ENCODE assay signal across 8 cellular contexts in the genomic region with DNA sequence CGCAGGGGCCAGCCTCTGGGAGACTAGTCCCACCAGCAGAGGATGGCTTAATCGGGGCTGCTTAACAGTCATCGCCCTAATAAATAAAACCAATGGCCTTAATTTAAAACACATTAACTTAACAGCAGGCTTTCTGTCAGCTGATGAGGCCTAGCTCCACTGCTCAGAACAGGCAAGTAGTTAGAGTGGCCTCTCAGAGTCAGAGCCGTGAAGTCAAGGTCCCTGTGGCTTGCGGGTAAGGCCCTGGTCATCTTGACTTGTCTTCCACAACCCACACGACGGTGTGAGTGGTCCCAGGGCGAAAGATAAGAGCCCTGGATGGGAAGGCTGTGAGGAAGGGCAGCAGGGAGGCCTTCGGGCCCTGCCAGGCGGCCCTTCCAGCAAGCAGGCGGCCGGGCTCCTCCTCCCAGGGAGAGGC. TPM values are rescaled to one million over a fixed set of nuclear protein-coding genes. Genes with fewer than 3 reads are reported as not detected.
DNase-seq lines count a peak whose midpoint lies in the region; ATAC-seq and TF ChIP-seq lines count a peak whose summit lies in the region.

No MANE protein-coding gene starts in this region.

- no peaks in the 10 kb centered on the region for H3K27me3 ChIP-seq in RWPE2 (ENCODE audit: insufficient read depth, poor library complexity, severe bottlenecking)

- ATAC-seq in GM19351 (IDR thresholded peaks at IDR 0.05; ENCODE audit: unreplicated experiment) (peak; percentile 9), RWPE2 (ENCODE audit: low read depth) (no peak; the same call in 2 of the 3 replicates), GM18505 (IDR thresholded peaks at IDR 0.05; ENCODE audit: unreplicated experiment) (no peak)

- TF ChIP-seq CTCF in RWPE2 (IDR thresholded peaks at IDR 0.05; ENCODE audit: poor library complexity, severe bottlenecking) (no peak), epithelial cell of proximal tubule (conservative IDR thresholded peaks at IDR 0.05; ENCODE audit: low read depth, low read length) (no peak), osteocyte (IDR thresholded peaks at IDR 0.05) (no peak)

- H3K4me3 Mint-ChIP-seq in osteocyte (ENCODE audit: unreplicated experiment), result peak overlapping the region; percentile 67

- H3K36me3 Mint-ChIP-seq in osteocyte (ENCODE audit: unreplicated experiment), result no peaks in the 10 kb centered on the region

- H3K4me3 ChIP-seq in RWPE2 (ENCODE audit: severe bottlenecking) (peak overlapping the region; percentile 42), epithelial cell of proximal tubule (ENCODE audit: low read depth, low read length) (peak overlapping the region; percentile 62)

- no peaks in the 10 kb centered on the region for H3K9me3 ChIP-seq in RWPE2 (ENCODE audit: severe bottlenecking)

- H3K4me1 ChIP-seq in RWPE2 (ENCODE audit: insufficient read depth, poor library complexity, severe bottlenecking), result peaks cover 8% of the 10 kb centered on the region

- H3K9me3 Mint-ChIP-seq in osteocyte (ENCODE audit: unreplicated experiment), result no peaks in the 10 kb centered on the region

- TF ChIP-seq POLR2A in GM18505 (IDR thresholded peaks at IDR 0.05; ENCODE audit: borderline replicate concordance, extremely low read depth, insufficient read depth, insufficient read length), result no peak

- no peaks in the 10 kb centered on the region for H3K27me3 Mint-ChIP-seq in osteocyte (ENCODE audit: unreplicated experiment)

- peak overlapping the region; percentile 60 for H3K27ac Mint-ChIP-seq in osteocyte (ENCODE audit: unreplicated experiment)

- H3K4me1 Mint-ChIP-seq in osteocyte (ENCODE audit: unreplicated experiment), result peaks cover 45% of the 10 kb centered on the region

- peak overlapping the region; percentile 55 for H3K27ac ChIP-seq in RWPE2 (ENCODE audit: poor library complexity, severe bottlenecking)

- no peaks in the 10 kb centered on the region for H3K36me3 ChIP-seq in RWPE2 (ENCODE audit: low read depth)

- in situ Hi-C loops in ACHN (cut with HindIII; ENCODE audit: low pct_ligation_motif_present, low pct_unique_long_range_greater_than_20kb, low sequenced_read_pairs), result no loop called here

- DNase-seq in ACHN (peak; percentile 14), RWPE2 (ENCODE audit: low spot score) (no peak), epithelial cell of proximal tubule (ENCODE audit: low read depth) (no peak), osteocyte (ENCODE audit: extremely low spot score, unreplicated experiment) (no peak), HuH-7.5 (ENCODE audit: low spot score) (no peak)
- no peak for DNase-seq in activated CD4-positive, alpha-beta T cell treated with anti-CD3 and anti-CD28 coated beads for 1 hour

RNA-seq across cellular contexts. Expression of gene XXYLT1, which starts 11.8 kb away (rescaled TPM):
- 16.4 and 23.2 TPM in 2 replicates for total RNA-seq in epithelial cell of proximal tubule
- total RNA-seq in osteocyte, result 35.1 and 35.8 TPM in 2 replicates
